8 cellular contexts compared by ENCODE assay signal in genomic region chr15:62940755-62941361, GRCh38.
DNase-seq lines count a peak whose midpoint lies in the region; ATAC-seq and TF ChIP-seq lines count a peak whose summit lies in the region.

No MANE protein-coding gene starts in this region.

- CTCF ChIA-PET in activated CD4-positive, alpha-beta T cell treated with anti-CD3 and anti-CD28 coated beads, Interleukin-2, amount 10 ng/mL, durations not matched to agents 7 days and 5 days (lab: Charles Lee), result interaction anchor here (1.5 kb wide), 1 partner anchor 12 kb away, joined by 3 read pairs; no protein-coding TSS in a partner anchor

- ATAC-seq in HG03432 (IDR thresholded peaks at IDR 0.05; ENCODE audit: unreplicated experiment) (no peak), HG03565 (IDR thresholded peaks at IDR 0.05; ENCODE audit: unreplicated experiment) (no peak)

- no peaks in the 10 kb centered on the region for H3K36me3 ChIP-seq in WERI-Rb-1

- intact Hi-C loops in cardiac septum (cut with DNase I), result loop anchor here (5.0 kb wide), 1 partner anchor 44 kb away; no protein-coding TSS in a partner anchor

- peak; percentile 41 for DNase-seq in activated CD4-positive, alpha-beta T cell treated with anti-CD3 and anti-CD28 coated beads for 48 hours
- DNase-seq in activated CD4-positive, alpha-beta T cell treated with anti-CD3 and anti-CD28 coated beads, Interleukin-2, amount 10 ng/mL, durations not matched to agents 7 days and 5 days, result no peak
- peak; percentile 68 for DNase-seq in WERI-Rb-1
- peak; percentile 78 for DNase-seq in cardiac septum (ENCODE audit: low spot score)
- peak; percentile 80 for DNase-seq in retinal pigment epithelial cell (ENCODE audit: low read depth)
- DNase-seq in GM19238 (ENCODE audit: insufficient read length, low spot score), result no peak

- H3K27ac Mint-ChIP-seq in activated CD4-positive, alpha-beta T cell treated with anti-CD3 and anti-CD28 coated beads, Interleukin-2, amount 10 ng/mL, durations not matched to agents 7 days and 5 days, result no peak overlapping the region

- no peak overlapping the region for H3K4me3 Mint-ChIP-seq in activated CD4-positive, alpha-beta T cell treated with anti-CD3 and anti-CD28 coated beads, Interleukin-2, amount 10 ng/mL, durations not matched to agents 7 days and 5 days

- POLR2A ChIA-PET in activated CD4-positive, alpha-beta T cell treated with anti-CD3 and anti-CD28 coated beads, Interleukin-2, amount 10 ng/mL, durations not matched to agents 7 days and 5 days (lab: Charles Lee), result no interaction called here

- H3K9me3 ChIP-seq in WERI-Rb-1 (ENCODE audit: severe bottlenecking), result no peaks in the 10 kb centered on the region

- no peaks in the 10 kb centered on the region for H3K36me3 Mint-ChIP-seq in activated CD4-positive, alpha-beta T cell treated with anti-CD3 and anti-CD28 coated beads, Interleukin-2, amount 10 ng/mL, durations not matched to agents 7 days and 5 days (ENCODE audit: low read depth)

- H3K4me3 ChIP-seq in WERI-Rb-1 (ENCODE audit: low read depth, low read length) (no peak overlapping the region), retinal pigment epithelial cell (ENCODE audit: low read length) (no peak overlapping the region)

- peaks cover 16% of the 10 kb centered on the region for H3K27me3 Mint-ChIP-seq in activated CD4-positive, alpha-beta T cell treated with anti-CD3 and anti-CD28 coated beads, Interleukin-2, amount 10 ng/mL, durations not matched to agents 7 days and 5 days

- H3K27me3 ChIP-seq in WERI-Rb-1 (ENCODE audit: insufficient read depth, low read depth, severe bottlenecking), result no peaks in the 10 kb centered on the region

- no peaks in the 10 kb centered on the region for H3K4me1 Mint-ChIP-seq in activated CD4-positive, alpha-beta T cell treated with anti-CD3 and anti-CD28 coated beads, Interleukin-2, amount 10 ng/mL, durations not matched to agents 7 days and 5 days

- H3K27ac ChIP-seq in WERI-Rb-1, result no peak overlapping the region; the same call in 1 of the 2 replicates

- TF ChIP-seq CTCF in WERI-Rb-1 (IDR thresholded peaks at IDR 0.05; ENCODE audit: low read depth, low read length) (no peak), retinal pigment epithelial cell (conservative IDR thresholded peaks at IDR 0.05; ENCODE audit: low read depth, low read length) (no peak)

- no peaks in the 10 kb centered on the region for H3K9me3 Mint-ChIP-seq in activated CD4-positive, alpha-beta T cell treated with anti-CD3 and anti-CD28 coated beads, Interleukin-2, amount 10 ng/mL, durations not matched to agents 7 days and 5 days

Comparison
In these comparisons a context has a peak if more than half of its experiments do, and no peak if none do; other contexts are left out.
1. DNase-seq: peak in activated CD4-positive, alpha-beta T cell treated with anti-CD3 and anti-CD28 coated beads for 48 hours (single experiment), WERI-Rb-1 (single experiment), cardiac septum (single experiment) and retinal pigment epithelial cell (single experiment); none in activated CD4-positive, alpha-beta T cell treated with anti-CD3 and anti-CD28 coated beads, Interleukin-2, amount 10 ng/mL, durations not matched to agents 7 days and 5 days (single experiment) and GM19238 (single experiment).